19 cellular contexts compared by ENCODE assay signal in the genomic region with DNA sequence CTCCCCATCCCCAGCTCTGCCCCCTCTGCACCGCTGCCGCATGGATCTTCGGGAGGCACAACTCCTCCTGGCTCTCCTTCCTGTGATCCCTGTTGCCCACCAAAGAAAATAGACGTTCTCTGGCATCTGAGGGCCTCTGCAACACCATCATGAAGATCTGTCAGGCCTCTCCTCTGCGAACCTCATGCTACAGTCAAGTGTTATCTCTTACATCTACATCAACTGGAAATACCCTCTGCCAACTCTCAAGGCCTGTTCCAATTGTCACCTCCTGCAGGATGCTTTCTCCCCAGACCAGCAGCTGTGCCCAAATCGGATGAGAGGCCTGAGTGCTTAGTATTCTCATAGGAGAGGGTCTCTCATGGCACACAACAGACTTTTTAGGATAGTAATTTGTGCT.
A peak's percentile ranks its signal among the peaks of the same experiment; 100 is the strongest.
DNase-seq lines count a peak whose midpoint lies in the region; ATAC-seq and TF ChIP-seq lines count a peak whose summit lies in the region.
"Had no signal": no experiment of that assay in that cellular context is flagged by ENCODE, and none has a peak within 500 bp of the region (broad histone marks: within the 10 kb centered on the region; RNA-seq: fewer than 3 reads in every experiment).

No MANE protein-coding gene starts in this region.

- H3K27ac Mint-ChIP-seq in activated naive CD8-positive, alpha-beta T cell treated with anti-CD3 and anti-CD28 coated beads, Interleukin-2, amount 50 U/mL, for 24 hours, result peak overlapping the region; percentile 29
- H3K27ac Mint-ChIP-seq in activated naive CD8-positive, alpha-beta T cell treated with anti-CD3 and anti-CD28 coated beads for 36 hours, result no peak overlapping the region
- H3K27ac Mint-ChIP-seq: B cell; CD4-positive, alpha-beta T cell; CD8-positive, alpha-beta T cell had no signal

- no peaks in the 10 kb centered on the region for H3K27me3 Mint-ChIP-seq in activated naive CD8-positive, alpha-beta T cell treated with anti-CD3 and anti-CD28 coated beads, Interleukin-2, amount 50 U/mL, for 24 hours
- no peaks in the 10 kb centered on the region for H3K27me3 Mint-ChIP-seq in activated naive CD8-positive, alpha-beta T cell treated with anti-CD3 and anti-CD28 coated beads for 36 hours
- H3K27me3 Mint-ChIP-seq: B cell; CD4-positive, alpha-beta T cell had no signal

- H3K4me1 Mint-ChIP-seq in activated naive CD8-positive, alpha-beta T cell treated with anti-CD3 and anti-CD28 coated beads, Interleukin-2, amount 50 U/mL, for 24 hours, result no peaks in the 10 kb centered on the region
- H3K4me1 Mint-ChIP-seq in activated naive CD8-positive, alpha-beta T cell treated with anti-CD3 and anti-CD28 coated beads for 36 hours, result no peaks in the 10 kb centered on the region
- H3K4me1 Mint-ChIP-seq: B cell had no signal

- peaks cover 24% of the 10 kb centered on the region for H3K9me3 ChIP-seq in KOPT-K1 (ENCODE audit: insufficient read depth, low read length, poor library complexity, severe bottlenecking)
- H3K9me3 ChIP-seq: A549, Caco-2 had no signal

- no peak for ATAC-seq in activated naive CD8-positive, alpha-beta T cell treated with anti-CD3 and anti-CD28 coated beads, Interleukin-2, amount 50 U/mL, for 24 hours
- ATAC-seq: A549; CD8-positive, alpha-beta T cell; GM12878 had no signal

- no peaks in the 10 kb centered on the region for H3K36me3 Mint-ChIP-seq in activated naive CD8-positive, alpha-beta T cell treated with anti-CD3 and anti-CD28 coated beads, Interleukin-2, amount 50 U/mL, for 24 hours (ENCODE audit: low read depth)
- H3K36me3 Mint-ChIP-seq in activated naive CD8-positive, alpha-beta T cell treated with anti-CD3 and anti-CD28 coated beads for 36 hours, result no peaks in the 10 kb centered on the region
- H3K36me3 Mint-ChIP-seq: CD8-positive, alpha-beta T cell had no signal

- DNase-seq in activated naive CD8-positive, alpha-beta T cell treated with anti-CD3 and anti-CD28 coated beads, Interleukin-2, amount 50 U/mL, for 24 hours, result no peak
- DNase-seq in activated naive CD8-positive, alpha-beta T cell treated with anti-CD3 and anti-CD28 coated beads for 36 hours, result no peak
- DNase-seq in foreskin fibroblast (no peak), SW480 (ENCODE audit: low spot score) (no peak)
- DNase-seq: AML-193; Caco-2; Calu3; CD4-positive, alpha-beta T cell; CD8-positive, alpha-beta T cell; DMS79 treated with DMSO at 0.1 percent for 48 hours; EL; GDM1 had no signal

- no peaks in the 10 kb centered on the region; the same call in 1 of the 2 replicates for H3K36me3 ChIP-seq in KOPT-K1 (ENCODE audit: insufficient read depth, low read length)
- H3K36me3 ChIP-seq: BLaER1 treated with 17β-estradiol and CSF1 and Interleukin-3, amounts not matched to agents 10 nM and 100 nM had no signal

- no peak overlapping the region for H3K4me3 ChIP-seq in foreskin fibroblast (ENCODE audit: low read depth in 1 of 2, low read length in 2 of 2)
- H3K4me3 ChIP-seq: A549; BLaER1 treated with 17β-estradiol and CSF1 and Interleukin-3, amounts not matched to agents 10 nM and 100 nM; GM12878 had no signal

- no peaks in the 10 kb centered on the region for H3K9me3 Mint-ChIP-seq in activated naive CD8-positive, alpha-beta T cell treated with anti-CD3 and anti-CD28 coated beads, Interleukin-2, amount 50 U/mL, for 24 hours
- H3K9me3 Mint-ChIP-seq in activated naive CD8-positive, alpha-beta T cell treated with anti-CD3 and anti-CD28 coated beads for 36 hours, result no peaks in the 10 kb centered on the region
- H3K9me3 Mint-ChIP-seq: CD4-positive, alpha-beta T cell; CD8-positive, alpha-beta T cell had no signal

- no peak for TF ChIP-seq CTCF in foreskin fibroblast (IDR thresholded peaks at IDR 0.05; ENCODE audit: low read depth, low read length)

- H3K4me3 Mint-ChIP-seq in activated naive CD8-positive, alpha-beta T cell treated with anti-CD3 and anti-CD28 coated beads, Interleukin-2, amount 50 U/mL, for 24 hours, result no peak overlapping the region
- no peak overlapping the region for H3K4me3 Mint-ChIP-seq in activated naive CD8-positive, alpha-beta T cell treated with anti-CD3 and anti-CD28 coated beads for 36 hours
- H3K4me3 Mint-ChIP-seq: B cell; CD4-positive, alpha-beta T cell; CD8-positive, alpha-beta T cell had no signal

- peak overlapping the region; percentile 71 for H3K27ac ChIP-seq in KOPT-K1 (ENCODE audit: low read depth, low read length, poor library complexity, severe bottlenecking)
- H3K27ac ChIP-seq: 22Rv1; A549; BLaER1 treated with 17β-estradiol and CSF1 and Interleukin-3, amounts not matched to agents 10 nM and 100 nM; C4-2B had no signal
